Comparison of ENCODE assay signal across 8 cellular contexts in genomic region chr10:73874267-73875138, GRCh38. TPM values are rescaled to one million over a fixed set of nuclear protein-coding genes. Genes with fewer than 3 reads are reported as not detected.
DNase-seq lines count a peak whose midpoint lies in the region; ATAC-seq and TF ChIP-seq lines count a peak whose summit lies in the region.

Gene CAMK2G (minus strand): TSS chr10:73874555. CDS start chr10:73874461, 94 bp downstream.

- H3K79me2 ChIP-seq in GM23248 (ENCODE audit: insufficient read depth) (peaks cover 21% of the 10 kb centered on the region), Loucy (ENCODE audit: insufficient read depth, low read length) (peaks cover 48% of the 10 kb centered on the region), osteoblast (ENCODE audit: insufficient read depth, low read length) (peaks cover 33% of the 10 kb centered on the region)

- H3K36me3 ChIP-seq in GM23248 (ENCODE audit: low read depth) (no peaks in the 10 kb centered on the region; the same call in 1 of the 2 replicates), Loucy (ENCODE audit: insufficient read depth, low read length) (0 out of 2 replicates have a peak, but pooled peaks cover 4% of the 10 kb centered on the region), osteoblast (ENCODE audit: insufficient read depth, low read length) (peaks cover 16% of the 10 kb centered on the region), thoracic aorta (peaks cover 17% of the 10 kb centered on the region)

- H3F3A ChIP-seq in GM23248 (ENCODE audit: insufficient read depth), result no peaks in the 10 kb centered on the region; the same call in 1 of the 2 replicates
- H3F3A ChIP-seq in Loucy (ENCODE audit: low read depth), result no peaks in the 10 kb centered on the region

- H3K9me2 ChIP-seq in GM23248 (ENCODE audit: insufficient read depth) (no peaks in the 10 kb centered on the region), Loucy (replicated peaks; ENCODE audit: low read depth, low read length) (no peaks in the 10 kb centered on the region)

- H4K20me1 ChIP-seq in GM23248 (ENCODE audit: insufficient read depth) (no peaks in the 10 kb centered on the region), Loucy (ENCODE audit: insufficient read depth, low read length, poor library complexity, severe bottlenecking) (peaks cover 24% of the 10 kb centered on the region), osteoblast (ENCODE audit: insufficient read depth, low read length) (peaks cover 29% of the 10 kb centered on the region)

- H3K27me3 ChIP-seq in GM23248 (replicated peaks; ENCODE audit: insufficient read depth) (no peaks in the 10 kb centered on the region), Loucy (ENCODE audit: insufficient read depth, low read length, poor library complexity, severe bottlenecking) (no peaks in the 10 kb centered on the region), osteoblast (ENCODE audit: insufficient read depth, low read length) (no peaks in the 10 kb centered on the region), thoracic aorta (replicated peaks; ENCODE audit: insufficient read depth) (no peaks in the 10 kb centered on the region)

- in situ Hi-C loops in GM23248 (cut with MboI), result loop anchor here (25.0 kb wide), 1 partner anchor 213 kb away; no protein-coding TSS in a partner anchor

- DNase-seq in ELR (ENCODE audit: low read depth) (peak; percentile 92), GM23248 (peak; percentile 94), globus pallidus (ENCODE audit: low spot score) (peak; percentile 67), osteoblast (ENCODE audit: insufficient read length, low spot score, missing footprints) (peak; percentile 100), thoracic aorta (ENCODE audit: low spot score) (no peak)
- peak; percentile 84 for DNase-seq in activated naive CD4-positive, alpha-beta T cell treated with anti-CD3 and anti-CD28 coated beads, Interleukin-2, amount 50 U/mL, for 16 hours

- H3K4me2 ChIP-seq in GM23248 (ENCODE audit: unreplicated experiment) (peak within 1 kb of the TSS; percentile 62), Loucy (ENCODE audit: low read depth, low read length, poor library complexity, severe bottlenecking) (peak within 1 kb of the TSS; percentile 96), osteoblast (ENCODE audit: insufficient read depth, low read length) (peak within 1 kb of the TSS; percentile 81)

- peak within 1 kb of the TSS; percentile 51; the same call in 1 of the 2 replicates for H3K9ac ChIP-seq in GM23248
- peak within 1 kb of the TSS; percentile 74 for H3K9ac ChIP-seq in Loucy (ENCODE audit: low read depth, low read length, poor library complexity, severe bottlenecking)

- H3K27ac ChIP-seq in GM23248 (no peak within 1 kb of the TSS), osteoblast (ENCODE audit: low read depth, low read length) (no peak within 1 kb of the TSS), thoracic aorta (peak within 1 kb of the TSS; percentile 73 to 90)

- peaks cover 15% of the 10 kb centered on the region for H3K4me1 ChIP-seq in GM23248 (ENCODE audit: insufficient read depth)
- H3K4me1 ChIP-seq in Loucy (ENCODE audit: insufficient read depth, low read length, poor library complexity, severe bottlenecking), result peaks cover 46% of the 10 kb centered on the region
- H3K4me1 ChIP-seq in osteoblast (ENCODE audit: insufficient read depth, low read length), result peaks cover 19% of the 10 kb centered on the region
- H3K4me1 ChIP-seq in thoracic aorta (ENCODE audit: control insufficient read depth in 1 of 2, low read depth in 2 of 2), result peaks cover 27 to 77% of the 10 kb centered on the region in 2 donors

- H2AFZ ChIP-seq in GM23248, result peak within 1 kb of the TSS; percentile 90
- H2AFZ ChIP-seq in Loucy (ENCODE audit: low read length), result peak within 1 kb of the TSS; percentile 59
- H2AFZ ChIP-seq in osteoblast (ENCODE audit: low read length), result peak within 1 kb of the TSS; percentile 69

- TF ChIP-seq CTCF in Loucy (conservative IDR thresholded peaks at IDR 0.05; ENCODE audit: low read length) (no peak), osteoblast (IDR thresholded peaks at IDR 0.05; ENCODE audit: extremely low read depth, low read depth, low read length) (no peak), thoracic aorta (IDR thresholded peaks at IDR 0.05) (no peak)

- 2% methylated on average over 59 to 63 of the region's 95 CpGs for WGBS in GM23248 (ENCODE audit: low coverage in 1 of 2, low lambda C conversion rate in 2 of 2, missing lambda C conversion rate in 2 of 2), 2 experiments

- H3K4me3 ChIP-seq in GM23248 (peak within 1 kb of the TSS; percentile 78), Loucy (ENCODE audit: low read length, poor library complexity, severe bottlenecking) (peak within 1 kb of the TSS; percentile 81), osteoblast (ENCODE audit: insufficient read depth, low read length) (peak within 1 kb of the TSS; percentile 79), thoracic aorta (peak within 1 kb of the TSS; percentile 90)

- H3K9me3 ChIP-seq in GM23248 (ENCODE audit: low read depth) (no peaks in the 10 kb centered on the region), Loucy (ENCODE audit: insufficient read depth, low read depth, low read length) (no peaks in the 10 kb centered on the region), osteoblast (ENCODE audit: low read depth, low read length) (no peaks in the 10 kb centered on the region), thoracic aorta (no peaks in the 10 kb centered on the region)

- peak; percentile 90 for ATAC-seq in SK-N-SH treated with all-trans-retinoic acid at 6 μM for 48 hours
- ATAC-seq in thoracic aorta (ENCODE audit: insufficient number of reproducible peaks, low FRiP score, low read depth), result peak; percentile 62

TF ChIP-seq in SK-N-SH treated with all-trans-retinoic acid at 6 μM for 48 hours, 23 proteins besides CTCF, POLR2A, EP300 and RAD21 (continues in another document):
- no peak for TF ChIP-seq ARNTL (CRISPR knock-in tag; IDR thresholded peaks at IDR 0.05; ENCODE audit: borderline replicate concordance, low read depth)
- no peak for TF ChIP-seq POU6F1 (CRISPR knock-in tag; IDR thresholded peaks at IDR 0.05; ENCODE audit: borderline replicate concordance, low read depth)
- no peak for TF ChIP-seq TSHZ2 (CRISPR knock-in tag; IDR thresholded peaks at IDR 0.05)
- TF ChIP-seq ZNF70 (CRISPR knock-in tag; IDR thresholded peaks at IDR 0.05), result no peak
- TF ChIP-seq CSRNP3 (CRISPR knock-in tag; IDR thresholded peaks at IDR 0.05), result no peak
- no peak for TF ChIP-seq GLIS3 (CRISPR knock-in tag; IDR thresholded peaks at IDR 0.05)
- no peak for TF ChIP-seq ESRRG (CRISPR knock-in tag; IDR thresholded peaks at IDR 0.05)
- no peak for TF ChIP-seq OSR1 (CRISPR knock-in tag; IDR thresholded peaks at IDR 0.05)
- no peak for TF ChIP-seq PPARA (CRISPR knock-in tag; IDR thresholded peaks at IDR 0.05; ENCODE audit: borderline replicate concordance)
- no peak for TF ChIP-seq ZNF565 (CRISPR knock-in tag; conservative IDR thresholded peaks at IDR 0.05; ENCODE audit: low read depth)

RNA-seq across cellular contexts. Expression of gene CAMK2G, which starts in this region (rescaled TPM):
- total RNA-seq in GM23248 (2014; rRNA removed; shearing (Covaris generic)), result 25.7 and 29.1 TPM in 2 replicates
- polyA plus RNA-seq in GM23248 (2016; fragmentation: Nextera tagmentation; extraction: Ambion mirVana), result 24.3 and 28.2 TPM in 2 replicates
- 22.4 and 28.3 TPM in 2 replicates for total RNA-seq in osteoblast
- 100 to 1,000 TPM in 1 of 2 donors, 10 to 100 TPM in 1; 78.8 to 149 TPM for total RNA-seq in thoracic aorta

Comparison
In these comparisons a context has a peak if more than half of its experiments do, and no peak if none do; other contexts are left out.
1. H3K27ac ChIP-seq: peak in thoracic aorta (2 of 2); none in GM23248 (single experiment) and osteoblast (single experiment).
2. Peak in every context shown above with its lines, with median percentiles within 50 percentile points of each other: H2AFZ ChIP-seq, H3K4me2 ChIP-seq and H3K4me3 ChIP-seq.